8 cellular contexts compared by ENCODE assay signal in genomic region chr17:75652934-75653549, GRCh38. TPM values are rescaled to one million over a fixed set of nuclear protein-coding genes. Genes with fewer than 3 reads are reported as not detected.
DNase-seq lines count a peak whose midpoint lies in the region; ATAC-seq and TF ChIP-seq lines count a peak whose summit lies in the region.

No MANE protein-coding gene starts in this region.

- H3K27me3 Mint-ChIP-seq in brain, result no peaks in the 10 kb centered on the region
- no peaks in the 10 kb centered on the region for H3K27me3 Mint-ChIP-seq in type B pancreatic cell

- H3K36me3 Mint-ChIP-seq in brain (peaks cover 58% of the 10 kb centered on the region), type B pancreatic cell (peaks cover 17% of the 10 kb centered on the region)

- peak overlapping the region in 4 of 5 experiments; percentile 24 to 80 (median 69) for H3K27ac Mint-ChIP-seq in brain
- H3K27ac Mint-ChIP-seq in type B pancreatic cell, result peak overlapping the region; percentile 31

- ATAC-seq in HG02852 (IDR thresholded peaks at IDR 0.05; ENCODE audit: unreplicated experiment) (no peak), GM21528 (IDR thresholded peaks at IDR 0.05; ENCODE audit: low FRiP score, unreplicated experiment) (no peak)

- peak; percentile 57 for DNase-seq in ACHN
- peak; percentile 47 for DNase-seq in G401 (ENCODE audit: low spot score)
- peak; percentile 40 for DNase-seq in NCI-H2171 treated with DMSO at 0.1 percent for 48 hours (lab: John Stamatoyannopoulos, UW)
- DNase-seq in kidney tubule cell (ENCODE audit: low spot score), result peak; percentile 39
- DNase-seq in type B pancreatic cell (ENCODE audit: extremely low spot score, unreplicated experiment), result no peak

- H3K9me3 Mint-ChIP-seq in brain (no peaks in the 10 kb centered on the region), type B pancreatic cell (no peaks in the 10 kb centered on the region)

- H3K4me3 Mint-ChIP-seq in brain (no peak overlapping the region), type B pancreatic cell (no peak overlapping the region)

- in situ Hi-C loops in ACHN (cut with HindIII; ENCODE audit: low pct_ligation_motif_present, low pct_unique_long_range_greater_than_20kb, low sequenced_read_pairs) (no loop called here), G401 (cut with HindIII; ENCODE audit: low sequenced_read_pairs) (no loop called here)

- H3K4me1 Mint-ChIP-seq in brain (peaks cover 6% of the 10 kb centered on the region), type B pancreatic cell (ENCODE audit: unreplicated experiment) (peaks cover 6% of the 10 kb centered on the region)

- peak; percentile 59 to 84 for TF ChIP-seq CTCF in brain (conservative IDR thresholded peaks at IDR 0.05)
- TF ChIP-seq CTCF in type B pancreatic cell (conservative IDR thresholded peaks at IDR 0.05), result peak; percentile 82

RNA-seq across cellular contexts. Expression of gene RECQL5, which starts 13.9 kb away (rescaled TPM):
- total RNA-seq in G401 (2014; rRNA removed; shearing (Covaris generic)), result 16.7 and 40.0 TPM in 2 replicates
- 25.9 TPM for polyA plus RNA-seq in brain (ENCODE audit: insufficient read depth, low read depth, low replicate concordance)
- total RNA-seq in type B pancreatic cell (ENCODE audit: low replicate concordance), result 64.7 and 90.4 TPM in 2 replicates

RNA-seq across cellular contexts. Expression of gene SAP30BP, which starts 14.1 kb away (rescaled TPM):
- 94.1 and 162 TPM in 2 replicates for total RNA-seq in G401 (2014; rRNA removed; shearing (Covaris generic))
- 113 TPM for polyA plus RNA-seq in brain (ENCODE audit: insufficient read depth, low read depth, low replicate concordance)
- 88.1 and 89.3 TPM in 2 replicates for total RNA-seq in type B pancreatic cell (ENCODE audit: low replicate concordance)

RNA-seq across cellular contexts. Expression of gene SMIM5, which starts 19.8 kb away (rescaled TPM):
- not detected in 2 replicates for total RNA-seq in G401 (2014; rRNA removed; shearing (Covaris generic))
- 2.2 TPM for polyA plus RNA-seq in brain (ENCODE audit: insufficient read depth, low read depth, low replicate concordance)
- 9.3 and 17.7 TPM in 2 replicates for total RNA-seq in type B pancreatic cell (ENCODE audit: low replicate concordance)

Comparison
In these comparisons a context has a peak if more than half of its experiments do, and no peak if none do; other contexts are left out.
1. RNA of gene SMIM5, which starts 19.8 kb away (total RNA-seq): 9.3 to 17.7 TPM in type B pancreatic cell; not detected in G401; every median in the first group is over 10 times any median in the second.